ENCODE assay signal across 10 cellular contexts in the genomic region with DNA sequence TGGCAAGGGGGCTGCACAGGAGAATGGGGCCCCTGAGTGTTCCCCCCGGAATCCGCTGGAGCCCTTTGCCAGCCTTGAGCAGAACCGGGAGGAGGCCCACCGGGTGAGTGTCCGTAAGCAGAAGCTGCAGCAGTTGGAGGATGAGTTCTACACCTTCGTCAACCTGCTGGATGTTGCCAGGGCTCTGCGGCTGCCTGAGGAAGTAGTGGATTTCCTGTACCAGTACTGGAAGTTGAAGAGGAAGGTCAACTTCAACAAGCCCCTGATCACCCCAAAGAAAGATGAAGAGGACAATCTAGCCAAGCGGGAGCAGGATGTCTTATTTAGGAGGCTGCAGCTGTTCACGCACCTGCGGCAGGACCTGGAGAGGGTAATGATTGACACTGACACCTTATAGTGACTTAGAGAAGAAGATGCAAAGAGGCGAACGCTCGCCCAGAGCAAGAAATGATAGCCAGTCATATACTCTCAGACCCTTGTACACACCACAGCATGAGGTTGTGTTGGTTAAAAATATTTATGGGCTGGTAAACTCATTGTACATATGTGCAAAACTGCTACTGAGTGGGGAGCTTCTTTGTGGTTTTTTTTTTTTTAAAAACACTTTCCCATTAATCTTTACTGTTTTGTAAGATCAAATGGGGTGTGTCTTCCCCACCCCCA. TPM values are rescaled to one million over a fixed set of nuclear protein-coding genes. Genes with fewer than 3 reads are reported as not detected.
DNase-seq lines count a peak whose midpoint lies in the region; ATAC-seq and TF ChIP-seq lines count a peak whose summit lies in the region.
"Had no signal": no experiment of that assay in that cellular context is flagged by ENCODE, and none has a peak within 500 bp of the region (broad histone marks: within the 10 kb centered on the region; RNA-seq: fewer than 3 reads in every experiment).

No MANE protein-coding gene starts in this region.

- no peak overlapping the region; the same call in 1 of the 2 replicates for H3K4ac ChIP-seq in IMR-90 (ENCODE audit: low read depth, low read length)
- H3K4ac ChIP-seq in mesenchymal stem cell (ENCODE audit: low read depth in 1 of 2, low read length in 2 of 2), result no peak overlapping the region

- H2BK120ac ChIP-seq in IMR-90 (ENCODE audit: low read depth, low read length) (peak overlapping the region; percentile 4; the same call in 1 of the 2 replicates), mesenchymal stem cell (ENCODE audit: low read depth, low read length) (no peak overlapping the region)

- H2AK5ac ChIP-seq in IMR-90 (ENCODE audit: low read depth, low read length) (peak overlapping the region; percentile 18; the same call in 1 of the 2 replicates), mesenchymal stem cell (ENCODE audit: low read length, severe bottlenecking) (no peak overlapping the region)

- no peak overlapping the region for H3K56ac ChIP-seq in IMR-90 (ENCODE audit: extremely low read depth, insufficient read depth, low read length)

- peaks cover 5% of the 10 kb centered on the region for H3K4me1 Mint-ChIP-seq in progenitor cell of endocrine pancreas (ENCODE audit: low read depth)

- no peak overlapping the region for H2BK20ac ChIP-seq in IMR-90 (ENCODE audit: low read depth, low read length)

- H2BK15ac ChIP-seq in IMR-90 (ENCODE audit: low read depth, low read length) (no peak overlapping the region), mesenchymal stem cell (ENCODE audit: low read depth, poor library complexity, severe bottlenecking) (no peak overlapping the region)

- no peak for DNase-seq in IMR-90
- no peak for DNase-seq in mesenchymal stem cell
- DNase-seq in progenitor cell of endocrine pancreas (ENCODE audit: low spot score, unreplicated experiment), result no peak

- CTCF ChIA-PET in IMR-90 (lab: Yijun Ruan, JAX), result no interaction called here

- no peak overlapping the region for H3K27ac Mint-ChIP-seq in progenitor cell of endocrine pancreas
- H3K27ac Mint-ChIP-seq: nephron had no signal

- intact Hi-C loops in IMR-90 (cut with micrococcal nuclease), result loop anchor here (5.0 kb wide), 4 partner anchors 290 to 575 kb away; partner anchors contain the start of gene PGRMC2

- peak overlapping the region; percentile 8 for H2AK9ac ChIP-seq in IMR-90 (replicated peaks; ENCODE audit: low read depth, low read length, poor library complexity)

- peaks cover 42% of the 10 kb centered on the region for H3K9me1 ChIP-seq in IMR-90 (ENCODE audit: insufficient read depth, low read length)

- dilution Hi-C loops in IMR-90 (cut with HindIII; ENCODE audit: low sequenced_read_pairs, unreplicated experiment), result no loop called here

- H3K79me1 ChIP-seq in IMR-90 (ENCODE audit: low read depth in 1 of 2, low read length in 2 of 2) (peaks cover 53 to 78% of the 10 kb centered on the region in 2 experiments), mesenchymal stem cell (replicated peaks; ENCODE audit: low read length, poor library complexity, severe bottlenecking) (peaks cover 30% of the 10 kb centered on the region)

- TF ChIP-seq POLR2A in IMR-90 (IDR thresholded peaks at IDR 0.05; ENCODE audit: low read depth, low read length), result no peak

- H3K36me3 Mint-ChIP-seq in progenitor cell of endocrine pancreas (ENCODE audit: insufficient read depth), result peaks cover 20% of the 10 kb centered on the region

- no peak overlapping the region for H2BK5ac ChIP-seq in IMR-90 (ENCODE audit: low read depth, low read length, poor library complexity, severe bottlenecking)
- H2BK5ac ChIP-seq in mesenchymal stem cell (ENCODE audit: low read depth, low read length, poor library complexity, severe bottlenecking), result no peak overlapping the region

- H2BK12ac ChIP-seq in mesenchymal stem cell (ENCODE audit: low read length in 2 of 2), result no peak overlapping the region

- H3K18ac ChIP-seq in IMR-90 (ENCODE audit: low read depth, low read length) (no peak overlapping the region), mesenchymal stem cell (ENCODE audit: low read depth in 1 of 2, low read length in 2 of 2) (no peak overlapping the region)

- H3K9me3 ChIP-seq in IMR-90 (ENCODE audit: control insufficient read depth, insufficient read depth, low read length) (no peaks in the 10 kb centered on the region), mesenchymal stem cell (ENCODE audit: control insufficient read depth, low read length) (no peaks in the 10 kb centered on the region)
- H3K9me3 ChIP-seq: heart left ventricle had no signal

- POLR2A ChIA-PET in IMR-90 (lab: Charles Lee; ENCODE audit: unreplicated experiment), result no interaction called here

- 100% methylated on average over 6 of the region's 13 CpGs; no CpG with 5 or more reads in 1 of the 2 experiments for WGBS in IMR-90 (ENCODE audit: extremely low coverage in 2 of 2, insufficient read length in 1 of 2), 2 experiments
- 97% methylated on average over 12 of the region's 13 CpGs for WGBS in mesenchymal stem cell

- H3K14ac ChIP-seq in IMR-90 (replicated peaks; ENCODE audit: low read depth, low read length) (no peak overlapping the region), mesenchymal stem cell (ENCODE audit: low read length in 2 of 2) (no peak overlapping the region)

- H3K4me2 ChIP-seq in IMR-90 (ENCODE audit: low read depth, low read length) (no peak overlapping the region), mesenchymal stem cell (ENCODE audit: low read length, poor library complexity, severe bottlenecking) (no peak overlapping the region)

- no TSS peak for BruUV-seq in IMR-90 (replicated peaks; lab: Mats Ljungman, UMichigan)

- H3K9me3 Mint-ChIP-seq in progenitor cell of endocrine pancreas (ENCODE audit: low read depth), result no peaks in the 10 kb centered on the region
- H3K9me3 Mint-ChIP-seq: nephron had no signal

- ATAC-seq in GM18868 (IDR thresholded peaks at IDR 0.05; ENCODE audit: unreplicated experiment), result peak; percentile 26
- peak; percentile 6 for ATAC-seq in GM21723 (IDR thresholded peaks at IDR 0.05; ENCODE audit: unreplicated experiment)
- ATAC-seq in IMR-90 (ENCODE audit: low read depth), result no peak
- no peak for ATAC-seq in HG03097 (IDR thresholded peaks at IDR 0.05; ENCODE audit: low FRiP score, unreplicated experiment)
- ATAC-seq in HG03439 (IDR thresholded peaks at IDR 0.05; ENCODE audit: unreplicated experiment), result no peak

- H3K23ac ChIP-seq in IMR-90 (ENCODE audit: low read depth, low read length), result no peak overlapping the region
- no peak overlapping the region for H3K23ac ChIP-seq in mesenchymal stem cell (ENCODE audit: low read length in 2 of 2)

- H3K27me3 ChIP-seq in IMR-90 (ENCODE audit: control insufficient read depth, insufficient read depth, low read length), result no peaks in the 10 kb centered on the region
- no peaks in the 10 kb centered on the region for H3K27me3 ChIP-seq in mesenchymal stem cell (ENCODE audit: control insufficient read depth in 1 of 2, insufficient read depth in 1 of 2, low read length in 2 of 2)
- H3K27me3 ChIP-seq: heart left ventricle had no signal

- TF ChIP-seq CTCF in IMR-90 (conservative IDR thresholded peaks at IDR 0.05; ENCODE audit: low read depth, low read length) (no peak), progenitor cell of endocrine pancreas (IDR thresholded peaks at IDR 0.05; ENCODE audit: unreplicated experiment) (no peak)

- H2AFZ ChIP-seq in IMR-90 (replicated peaks; ENCODE audit: low read length, poor library complexity), result no peak overlapping the region
- H2AFZ ChIP-seq in mesenchymal stem cell (ENCODE audit: low read depth, low read length), result no peak overlapping the region

- H4K8ac ChIP-seq in IMR-90 (ENCODE audit: low read depth in 2 of 2, low read length in 2 of 2) (no peak overlapping the region; a peak in 2 of 4 replicates), mesenchymal stem cell (ENCODE audit: low read length) (peak overlapping the region; percentile 35)

- in situ Hi-C loops in IMR-90 (cut with MboI; ENCODE audit: low sequenced_read_pairs), result loop anchor here (5.0 to 10.0 kb wide), 5 partner anchors 50 to 667 kb away; partner anchors contain the start of gene PGRMC2

- H3K36me3 ChIP-seq in IMR-90 (ENCODE audit: control insufficient read depth, insufficient read depth, low read length) (peaks cover 48% of the 10 kb centered on the region), mesenchymal stem cell (ENCODE audit: control insufficient read depth in 1 of 2, insufficient read depth in 2 of 2, low read depth in 1 of 2, low read length in 2 of 2) (peaks cover 58 to 70% of the 10 kb centered on the region in 2 experiments)

- H4K91ac ChIP-seq in IMR-90 (ENCODE audit: insufficient read depth, low read depth, low read length) (no peak overlapping the region), mesenchymal stem cell (ENCODE audit: low read length) (no peak overlapping the region)

- H4K5ac ChIP-seq in IMR-90 (ENCODE audit: low read depth, low read length), result no peak overlapping the region

- no peaks in the 10 kb centered on the region for H3K27me3 Mint-ChIP-seq in progenitor cell of endocrine pancreas

- H3K4me1 ChIP-seq in IMR-90 (ENCODE audit: control insufficient read depth, insufficient read depth, low read length) (peaks cover 26% of the 10 kb centered on the region), mesenchymal stem cell (ENCODE audit: control insufficient read depth, insufficient read depth, low read depth, low read length) (peaks cover 19% of the 10 kb centered on the region)

- no peak overlapping the region for H3K4me3 ChIP-seq in IMR-90 (ENCODE audit: insufficient read depth, low read depth, low read length)
- H3K4me3 ChIP-seq in mesenchymal stem cell (ENCODE audit: insufficient read depth in 1 of 2, low read depth in 1 of 2, low read length in 2 of 2), result no peak overlapping the region
- H3K4me3 ChIP-seq: cardiac muscle cell, heart left ventricle had no signal

- H4K20me1 ChIP-seq in IMR-90 (ENCODE audit: insufficient read depth, low read length), result peaks cover 10% of the 10 kb centered on the region; the same call in 1 of the 2 replicates

- no peak overlapping the region for H3K27ac ChIP-seq in IMR-90 (ENCODE audit: insufficient read depth, low read length)
- H3K27ac ChIP-seq in mesenchymal stem cell (ENCODE audit: low read length, poor library complexity, severe bottlenecking), result no peak overlapping the region
- H3K27ac ChIP-seq: cardiac muscle cell, heart left ventricle had no signal

- H3K9ac ChIP-seq in IMR-90 (ENCODE audit: low read depth, low read length) (no peak overlapping the region), mesenchymal stem cell (ENCODE audit: low read length) (no peak overlapping the region)

- TF ChIP-seq RAD21 in IMR-90 (IDR thresholded peaks at IDR 0.05; ENCODE audit: low read length), result no peak

- no peak overlapping the region for H3K4me3 Mint-ChIP-seq in progenitor cell of endocrine pancreas (ENCODE audit: low read depth)
- H3K4me3 Mint-ChIP-seq: nephron had no signal

TF ChIP-seq in IMR-90, 13 proteins besides CTCF, POLR2A, EP300 and RAD21 (continues in another document):
- TF ChIP-seq MXI1 (IDR thresholded peaks at IDR 0.05; ENCODE audit: borderline replicate concordance, low read depth, low read length) (no peak), CHD1 (IDR thresholded peaks at IDR 0.05; ENCODE audit: low read depth, low read length) (no peak), RFX5 (IDR thresholded peaks at IDR 0.05; ENCODE audit: low read depth, low read length) (no peak)

RNA-seq across cellular contexts. Expression of gene JADE1, which starts 52.5 kb away (rescaled TPM):
- 32.6 and 32.8 TPM in 2 replicates for total RNA-seq in IMR-90 (2012; rRNA removed)
- 12.0 and 13.8 TPM in 2 replicates for polyA plus RNA-seq in IMR-90 (2012; rRNA removed)
- 8.9 and 11.1 TPM in 2 replicates for polyA plus RNA-seq in IMR-90 (2012; cell fraction: cytosol; rRNA removed)
- polyA plus RNA-seq in IMR-90 (2012; cell fraction: nucleus; rRNA removed; ENCODE audit: low replicate concordance), result 15.7 and 33.1 TPM in 2 replicates
- polyA plus RNA-seq in mesenchymal stem cell (2013, experiment 1 of 2), result 10.8 TPM
- 10.8 TPM for polyA plus RNA-seq in mesenchymal stem cell (2013, experiment 2 of 2)
- 35.3 and 43.2 TPM in 2 replicates for total RNA-seq in progenitor cell of endocrine pancreas

Comparison
In these comparisons a context has a peak if more than half of its experiments do, and no peak if none do; other contexts are left out.
1. ATAC-seq: peak in GM18868 (single experiment) and GM21723 (single experiment); none in IMR-90 (single experiment), HG03097 (single experiment) and HG03439 (single experiment).